23 cellular contexts compared by ENCODE assay signal in the genomic region with DNA sequence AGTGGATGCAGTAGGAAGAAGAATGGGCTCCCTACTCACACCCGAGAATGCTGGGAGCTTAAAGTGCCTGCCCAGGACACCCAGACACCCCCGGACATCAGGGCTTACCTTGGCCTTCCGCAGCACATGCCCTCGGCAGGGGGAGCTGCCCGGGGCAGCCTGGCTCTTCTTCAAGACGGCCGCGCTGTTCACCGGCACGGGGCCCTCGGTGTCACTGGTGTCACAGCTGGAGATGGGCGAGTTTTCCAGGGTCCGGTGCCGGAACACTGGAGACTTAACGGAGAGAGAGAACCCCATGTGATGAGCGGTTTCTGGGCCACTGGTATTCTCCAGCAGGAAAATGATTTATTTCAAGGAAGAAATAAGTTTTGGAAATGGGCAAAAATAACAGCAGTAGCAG.
DNase-seq lines count a peak whose midpoint lies in the region; ATAC-seq, FAIRE-seq and TF ChIP-seq lines count a peak whose summit lies in the region.
"Had no signal": no experiment of that assay in that cellular context is flagged by ENCODE, and none has a peak within 500 bp of the region (broad histone marks: within the 10 kb centered on the region; RNA-seq: fewer than 3 reads in every experiment).

No MANE protein-coding gene starts in this region.

- H3K79me2 ChIP-seq in K562 (ENCODE audit: control insufficient read depth, insufficient read depth, low read length) (no peaks in the 10 kb centered on the region), osteoblast (ENCODE audit: insufficient read depth, low read length) (peaks cover 95% of the 10 kb centered on the region)

- intact Hi-C loops in left ventricle myocardium inferior (cut with micrococcal nuclease) = no loop called here
- intact Hi-C loops in Right ventricle myocardium superior (cut with DNase I) = no loop called here
- intact Hi-C loops in K562 (cut with micrococcal nuclease) = no loop called here

- peaks cover 27% of the 10 kb centered on the region for H3K36me3 ChIP-seq in left ventricle myocardium inferior
- peaks cover 16% of the 10 kb centered on the region for H3K36me3 ChIP-seq in K562 (ENCODE audit: control insufficient read depth, insufficient read depth, low read length)
- H3K36me3 ChIP-seq in osteoblast (ENCODE audit: insufficient read depth, low read length) = peaks cover 100% of the 10 kb centered on the region

- H3K9me3 ChIP-seq in left ventricle myocardium inferior (replicated peaks) (no peaks in the 10 kb centered on the region), K562 (replicated peaks; ENCODE audit: control insufficient read depth, insufficient read depth, low read depth, low read length) (no peaks in the 10 kb centered on the region; the same call in 1 of the 2 replicates), osteoblast (ENCODE audit: low read depth, low read length) (no peaks in the 10 kb centered on the region)
- H3K9me3 ChIP-seq: Peyer's patch, SJCRH30 had no signal

- no peaks in the 10 kb centered on the region for H3K27me3 ChIP-seq in left ventricle myocardium inferior (ENCODE audit: low read depth)
- H3K27me3 ChIP-seq in K562 (ENCODE audit: control insufficient read depth in 2 of 2, insufficient read depth in 2 of 2, low read length in 2 of 2) = no peaks in the 10 kb centered on the region
- no peaks in the 10 kb centered on the region for H3K27me3 ChIP-seq in osteoblast (ENCODE audit: insufficient read depth, low read length)
- H3K27me3 ChIP-seq: Peyer's patch, SJCRH30 had no signal

- TF ChIP-seq RAD21 in K562 (CRISPR knock-in tag; conservative IDR thresholded peaks at IDR 0.05 in 1 of 2, IDR thresholded peaks at IDR 0.05 in 1 of 2) = no peak

- H2AFZ ChIP-seq in K562 (ENCODE audit: low read depth, low read length) = no peak overlapping the region
- H2AFZ ChIP-seq in osteoblast (ENCODE audit: low read length) = no peak overlapping the region

- TF ChIP-seq EP300 in K562 (IDR thresholded peaks at IDR 0.05; ENCODE audit: low read length) = no peak

- in situ Hi-C loops in K562 (cut with MboI) = no loop called here

- H3K9me1 ChIP-seq in K562 (ENCODE audit: control insufficient read depth, insufficient read depth, low read length) = no peaks in the 10 kb centered on the region

- no peak for TF ChIP-seq CTCF in left ventricle myocardium inferior (IDR thresholded peaks at IDR 0.05; ENCODE audit: borderline replicate concordance)
- TF ChIP-seq CTCF in K562 (IDR thresholded peaks at IDR 0.05 in 2 of 3, conservative IDR thresholded peaks at IDR 0.05 in 1 of 3; ENCODE audit: insufficient read depth in 2 of 3, low read depth in 1 of 3, low read length in 3 of 3) = no peak
- TF ChIP-seq CTCF in osteoblast (IDR thresholded peaks at IDR 0.05; ENCODE audit: extremely low read depth, low read depth, low read length) = no peak

- WGBS in K562 (ENCODE audit: insufficient coverage, low coverage, missing lambda C conversion rate) = 62% methylated on average over 16 of the region's 16 CpGs

- CTCF ChIA-PET in K562 (lab: Yijun Ruan, JAX; ENCODE audit: low intra/inter-chr PET ratio) = no interaction called here

- DNase-seq in left ventricle myocardium inferior (peak; percentile 14), Right ventricle myocardium superior (no peak), K562 (ENCODE audit: extremely low read depth in 1 of 4, low spot score in 3 of 4) (no peak), osteoblast (ENCODE audit: insufficient read length, low spot score, missing footprints) (peak; percentile 34), NCI-H774 (lab: John Stamatoyannopoulos, UW) (no peak), NK-92 (lab: John Stamatoyannopoulos, UW; ENCODE audit: unreplicated experiment) (no peak), NCI-H446 treated with DMSO at 0.1 percent for 48 hours (lab: John Stamatoyannopoulos, UW) (no peak)
- DNase-seq: DMS53; GDM1; KBM-7; MM.1S; NCI-H1048; NCI-H1436; NCI-H187 treated with DMSO at 0.1 percent for 48 hours; NCI-H2107; NCI-H510A; NK-92 treated with Interleukin-12 subunit alpha and Interleukin-12 subunit beta, amount 100 ng/mL, for 24 hours; SJCRH30 had no signal

- no TSS peak for BruUV-seq in K562 (replicated peaks; lab: Mats Ljungman, UMichigan)

- TF ChIP-seq POLR2A in K562 (conservative IDR thresholded peaks at IDR 0.05) = no peak

- no peak overlapping the region for H3K9ac ChIP-seq in K562 (ENCODE audit: insufficient read depth in 1 of 2, low read depth in 2 of 2, low read length in 2 of 2)

- H3K4me2 ChIP-seq in K562 (ENCODE audit: insufficient read depth, low read length) (no peak overlapping the region), osteoblast (ENCODE audit: insufficient read depth, low read length) (no peak overlapping the region)

- no peak overlapping the region for H3K4me3 ChIP-seq in left ventricle myocardium inferior
- H3K4me3 ChIP-seq in K562 = no peak overlapping the region
- no peak overlapping the region for H3K4me3 ChIP-seq in osteoblast (ENCODE audit: insufficient read depth, low read length)
- H3K4me3 ChIP-seq: Peyer's patch, SJCRH30 had no signal

- H3K27ac ChIP-seq in left ventricle myocardium inferior (replicated peaks) = no peak overlapping the region
- no peak overlapping the region for H3K27ac ChIP-seq in K562 (ENCODE audit: extremely low read depth, low read depth, low read length)
- peak overlapping the region; percentile 36 for H3K27ac ChIP-seq in osteoblast (ENCODE audit: low read depth, low read length)
- H3K27ac ChIP-seq: Peyer's patch, SJCRH30 had no signal

- H4K20me1 ChIP-seq in K562 (replicated peaks; ENCODE audit: control insufficient read depth, insufficient read depth, low read length) (peaks cover 7% of the 10 kb centered on the region; the same call in 1 of the 2 replicates), osteoblast (ENCODE audit: insufficient read depth, low read length) (peaks cover 87% of the 10 kb centered on the region)

- peaks cover 14% of the 10 kb centered on the region for H3K4me1 ChIP-seq in left ventricle myocardium inferior
- H3K4me1 ChIP-seq in K562 (replicated peaks in 1 of 2; ENCODE audit: control insufficient read depth in 2 of 2, insufficient read depth in 2 of 2, low read length in 2 of 2) = no peaks in the 10 kb centered on the region; a peak in 1 of 5 replicates
- peaks cover 4% of the 10 kb centered on the region for H3K4me1 ChIP-seq in osteoblast (ENCODE audit: insufficient read depth, low read length)
- H3K4me1 ChIP-seq: SJCRH30 had no signal

- ATAC-seq in Right ventricle myocardium superior (ENCODE audit: poor library complexity) (no peak), K562 (no peak)
- ATAC-seq: HepG2 had no signal

- POLR2A ChIA-PET in K562 (lab: Yijun Ruan, JAX) = no interaction called here

- no peak for FAIRE-seq in K562 (lab: Jason Lieb, UNC)
- FAIRE-seq: A204.1, D721Med, H54, HepG2 had no signal

TF ChIP-seq in K562, 482 proteins besides CTCF, POLR2A, EP300 and RAD21:
- TF ChIP-seq RBM22 (IDR thresholded peaks at IDR 0.05; ENCODE audit: low read depth, low read length, poor library complexity, severe bottlenecking) (no peak), POLR2G (IDR thresholded peaks at IDR 0.05; ENCODE audit: low read depth, low read length) (0 out of 2 replicates have a peak, but pooled peaks have one; percentile 27)

Comparison
In these comparisons a context has a peak if more than half of its experiments do, and no peak if none do; other contexts are left out.
1. DNase-seq: peak in left ventricle myocardium inferior (single experiment) and osteoblast (single experiment); none in Right ventricle myocardium superior (single experiment), K562 (0 of 4), NCI-H774 (single experiment), NK-92 (single experiment) and NCI-H446 treated with DMSO at 0.1 percent for 48 hours (single experiment).